ENCODE assay signal across 15 cellular contexts in the genomic region with DNA sequence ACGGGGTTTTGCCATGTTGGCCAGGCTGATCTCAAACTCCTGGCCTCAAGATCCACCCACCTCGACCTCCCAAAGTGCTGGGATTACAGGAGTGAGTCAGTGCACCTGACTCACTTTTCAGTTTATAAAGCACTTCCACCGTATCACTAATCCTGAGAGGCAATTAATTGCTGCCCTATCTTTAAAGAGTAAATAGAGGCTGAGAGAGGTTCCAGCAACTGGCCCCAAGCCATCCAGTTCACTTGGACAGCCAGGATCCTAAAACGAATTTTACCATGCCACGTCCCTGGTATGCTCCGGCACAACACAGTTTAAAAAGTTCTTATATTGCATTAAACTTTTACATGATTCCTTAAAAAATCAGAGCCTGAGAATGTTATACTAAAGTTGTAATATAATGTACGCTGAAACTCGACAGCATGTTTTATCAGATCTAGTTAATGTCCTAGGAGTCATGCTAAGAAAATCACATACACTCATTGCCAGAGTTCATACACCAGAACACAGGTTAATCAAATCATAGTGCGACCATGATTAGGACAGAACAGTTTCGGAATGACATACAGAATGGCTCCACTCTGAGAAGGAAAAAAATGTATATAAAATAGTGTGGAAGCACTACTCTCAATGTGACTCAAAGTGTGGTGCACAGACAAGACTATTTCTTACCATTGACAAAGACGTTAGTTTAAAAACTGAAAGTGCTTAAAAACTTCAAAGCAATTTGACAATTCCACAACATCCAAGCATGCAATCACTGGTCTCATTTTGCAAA.
DNase-seq lines count a peak whose midpoint lies in the region; ATAC-seq and TF ChIP-seq lines count a peak whose summit lies in the region.
"Had no signal": no experiment of that assay in that cellular context is flagged by ENCODE, and none has a peak within 500 bp of the region (broad histone marks: within the 10 kb centered on the region; RNA-seq: fewer than 3 reads in every experiment).

No MANE protein-coding gene starts in this region.

- DNase-seq in activated CD4-positive, alpha-beta T cell treated with anti-CD3 and anti-CD28 coated beads for 36 hours = peak; percentile 32
- no peak for DNase-seq in activated CD4-positive, alpha-beta T cell treated with anti-CD3 and anti-CD28 coated beads, Interleukin-2, amount 10 ng/mL, durations not matched to agents 24 days and 14 days
- peak; percentile 40 for DNase-seq in GM20000 (ENCODE audit: low spot score)
- DNase-seq in kidney tubule cell (ENCODE audit: low spot score) = peak; percentile 5
- DNase-seq in NAMALWA (ENCODE audit: low spot score) = no peak
- DNase-seq in OCI-LY7 (ENCODE audit: low spot score) = no peak
- no peak for DNase-seq in BE2C
- DNase-seq: activated effector memory CD4-positive, alpha-beta T cell treated with anti-CD3 and anti-CD28 coated beads, Interleukin-2, amount 50 U/mL, for 16 hours; mesendoderm; MM.1S; stimulated activated CD4-positive, alpha-beta T cell treated with anti-CD3 and anti-CD28 coated beads, Interleukin-4, amount 100 ng/mL, for 4 hours had no signal

- H3K9me3 ChIP-seq in OCI-LY7 (ENCODE audit: low read length) (no peaks in the 10 kb centered on the region), BE2C (no peaks in the 10 kb centered on the region)
- H3K9me3 ChIP-seq: A549 had no signal

- no peaks in the 10 kb centered on the region for H4K20me1 ChIP-seq in OCI-LY7 (ENCODE audit: insufficient read depth, low read length)

- CTCF ChIA-PET in activated CD4-positive, alpha-beta T cell treated with anti-CD3 and anti-CD28 coated beads for 36 hours (lab: Charles Lee) = no interaction called here
- CTCF ChIA-PET in OCI-LY7 (lab: Charles Lee; ENCODE audit: unreplicated experiment) = no interaction called here

- no peaks in the 10 kb centered on the region for H3K27me3 ChIP-seq in BE2C

- no peak overlapping the region for H2AFZ ChIP-seq in OCI-LY7 (ENCODE audit: low read length)
- H2AFZ ChIP-seq: parathyroid adenoma had no signal

- no peaks in the 10 kb centered on the region for H3K9me2 ChIP-seq in OCI-LY7 (ENCODE audit: insufficient read depth, low read length)

- intact Hi-C loops in activated CD4-positive, alpha-beta T cell treated with anti-CD3 and anti-CD28 coated beads for 36 hours (cut with DNase I, micrococcal nuclease) = loop anchor here (1.0 to 5.0 kb wide), 6 partner anchors 228 to 1499 kb away; no protein-coding TSS in a partner anchor
- intact Hi-C loops in activated CD4-positive, alpha-beta T cell treated with anti-CD3 and anti-CD28 coated beads, Interleukin-2, amount 10 ng/mL, durations not matched to agents 24 days and 14 days (cut with micrococcal nuclease) = loop anchor here (2.0 to 5.0 kb wide), 2 partner anchors 228 to 256 kb away; a partner anchor contains a TSS
- intact Hi-C loops in OCI-LY7 (cut with micrococcal nuclease; ENCODE audit: unreplicated experiment) = no loop called here

- H3K4me1 ChIP-seq in OCI-LY7 (ENCODE audit: insufficient read depth, low read length, poor library complexity, severe bottlenecking) (no peaks in the 10 kb centered on the region), BE2C (no peaks in the 10 kb centered on the region)
- H3K4me1 ChIP-seq: A549, parathyroid adenoma had no signal

- H3K4me3 Mint-ChIP-seq in activated CD4-positive, alpha-beta T cell treated with anti-CD3 and anti-CD28 coated beads for 36 hours = no peak overlapping the region
- no peak overlapping the region for H3K4me3 Mint-ChIP-seq in activated CD4-positive, alpha-beta T cell treated with anti-CD3 and anti-CD28 coated beads, Interleukin-2, amount 10 ng/mL, durations not matched to agents 24 days and 14 days

- H3K36me3 ChIP-seq in OCI-LY7 (ENCODE audit: insufficient read depth, low read length) = no peaks in the 10 kb centered on the region
- no peaks in the 10 kb centered on the region for H3K36me3 ChIP-seq in BE2C

- POLR2A ChIA-PET in activated CD4-positive, alpha-beta T cell treated with anti-CD3 and anti-CD28 coated beads for 36 hours (lab: Charles Lee) = interaction anchor here (0.7 kb wide), 1 partner anchor 28 kb away, joined by 4 read pairs; no protein-coding TSS in a partner anchor
- POLR2A ChIA-PET in OCI-LY7 (lab: Charles Lee) = no interaction called here

- no peaks in the 10 kb centered on the region for H3K79me2 ChIP-seq in OCI-LY7 (ENCODE audit: insufficient read depth, low read depth, low read length)

- peak overlapping the region; percentile 13 for H3K27ac Mint-ChIP-seq in activated CD4-positive, alpha-beta T cell treated with anti-CD3 and anti-CD28 coated beads for 36 hours
- H3K27ac Mint-ChIP-seq in activated CD4-positive, alpha-beta T cell treated with anti-CD3 and anti-CD28 coated beads, Interleukin-2, amount 10 ng/mL, durations not matched to agents 24 days and 14 days = no peak overlapping the region

- H3K4me3 ChIP-seq in OCI-LY7 (ENCODE audit: low read depth, low read length, poor library complexity, severe bottlenecking) (no peak overlapping the region), BE2C (ENCODE audit: low read depth, low read length) (no peak overlapping the region)
- H3K4me3 ChIP-seq: A549 had no signal

- ATAC-seq in activated CD4-positive, alpha-beta T cell treated with anti-CD3 and anti-CD28 coated beads for 36 hours = peak; percentile 90
- peak; percentile 82 for ATAC-seq in HG03521 (IDR thresholded peaks at IDR 0.05; ENCODE audit: unreplicated experiment)
- ATAC-seq: A549 had no signal

- H3K27ac ChIP-seq in OCI-LY7 (ENCODE audit: low read depth, low read length, poor library complexity, severe bottlenecking) = no peak overlapping the region
- H3K27ac ChIP-seq: A549, parathyroid adenoma, VCaP had no signal

- H3K4me2 ChIP-seq in OCI-LY7 (ENCODE audit: low read length) = no peak overlapping the region
- H3K4me2 ChIP-seq: A549 had no signal

- no TSS peak for BruUV-seq in OCI-LY7 (replicated peaks; lab: Mats Ljungman, UMichigan)

- no peaks in the 10 kb centered on the region for H3K27me3 Mint-ChIP-seq in activated CD4-positive, alpha-beta T cell treated with anti-CD3 and anti-CD28 coated beads for 36 hours
- H3K27me3 Mint-ChIP-seq in activated CD4-positive, alpha-beta T cell treated with anti-CD3 and anti-CD28 coated beads, Interleukin-2, amount 10 ng/mL, durations not matched to agents 24 days and 14 days = no peaks in the 10 kb centered on the region

- H3K4me1 Mint-ChIP-seq in activated CD4-positive, alpha-beta T cell treated with anti-CD3 and anti-CD28 coated beads for 36 hours = peaks cover 20% of the 10 kb centered on the region
- H3K4me1 Mint-ChIP-seq in activated CD4-positive, alpha-beta T cell treated with anti-CD3 and anti-CD28 coated beads, Interleukin-2, amount 10 ng/mL, durations not matched to agents 24 days and 14 days = peaks cover 4% of the 10 kb centered on the region

- H3K9me3 Mint-ChIP-seq in activated CD4-positive, alpha-beta T cell treated with anti-CD3 and anti-CD28 coated beads for 36 hours (ENCODE audit: low read depth) = peaks cover 9% of the 10 kb centered on the region
- peaks cover 7% of the 10 kb centered on the region for H3K9me3 Mint-ChIP-seq in activated CD4-positive, alpha-beta T cell treated with anti-CD3 and anti-CD28 coated beads, Interleukin-2, amount 10 ng/mL, durations not matched to agents 24 days and 14 days

- TF ChIP-seq CTCF in GM20000 (IDR thresholded peaks at IDR 0.05; ENCODE audit: extremely low read depth, missing control alignments) (no peak), OCI-LY7 (conservative IDR thresholded peaks at IDR 0.05; ENCODE audit: low read length) (no peak), BE2C (IDR thresholded peaks at IDR 0.05; ENCODE audit: low read depth, low read length) (no peak)

- peaks cover 42% of the 10 kb centered on the region for H3K36me3 Mint-ChIP-seq in activated CD4-positive, alpha-beta T cell treated with anti-CD3 and anti-CD28 coated beads for 36 hours (ENCODE audit: low read depth)
- no peaks in the 10 kb centered on the region for H3K36me3 Mint-ChIP-seq in activated CD4-positive, alpha-beta T cell treated with anti-CD3 and anti-CD28 coated beads, Interleukin-2, amount 10 ng/mL, durations not matched to agents 24 days and 14 days (ENCODE audit: low read depth)

Comparison
In these comparisons a context has a peak if more than half of its experiments do, and no peak if none do; other contexts are left out.
1. DNase-seq: peak in activated CD4-positive, alpha-beta T cell treated with anti-CD3 and anti-CD28 coated beads for 36 hours (single experiment), GM20000 (single experiment) and kidney tubule cell (single experiment); none in activated CD4-positive, alpha-beta T cell treated with anti-CD3 and anti-CD28 coated beads, Interleukin-2, amount 10 ng/mL, durations not matched to agents 24 days and 14 days (single experiment), NAMALWA (single experiment), OCI-LY7 (single experiment) and BE2C (single experiment).